ENCODE assay signal across 18 cellular contexts in the genomic region with DNA sequence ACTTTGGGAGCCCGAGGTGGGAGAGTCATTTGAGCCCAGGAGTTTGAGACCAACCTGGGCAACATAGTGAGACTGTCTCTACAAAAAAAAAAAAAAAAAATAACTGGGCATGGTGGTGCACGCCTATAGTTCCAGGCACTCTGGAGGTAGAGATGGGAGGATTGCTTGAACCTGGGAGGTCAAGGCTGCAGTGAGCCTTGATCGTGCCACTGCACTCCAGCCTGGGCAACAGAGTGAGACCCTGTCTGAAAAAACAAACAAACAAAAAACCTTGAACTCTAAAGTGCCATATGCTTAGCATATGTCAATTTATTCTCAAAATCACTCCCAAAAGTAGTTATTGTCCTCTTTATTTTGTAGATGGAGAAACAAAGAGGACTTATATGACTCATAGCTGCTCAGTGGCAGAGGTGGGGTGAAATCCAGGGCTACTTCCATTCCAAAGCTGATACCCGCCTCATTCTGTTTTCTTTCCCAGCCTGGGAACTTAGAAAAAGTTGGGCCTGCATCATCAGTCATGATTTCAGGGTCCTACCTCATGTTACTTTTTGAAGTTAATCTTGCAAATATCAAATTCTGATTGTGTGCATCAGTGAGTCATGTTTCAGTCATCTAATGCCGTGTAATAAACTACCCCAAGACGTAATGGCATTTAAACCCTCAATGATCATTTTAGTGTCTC. TPM values are rescaled to one million over a fixed set of nuclear protein-coding genes. Genes with fewer than 3 reads are reported as not detected.
DNase-seq lines count a peak whose midpoint lies in the region; ATAC-seq, FAIRE-seq and TF ChIP-seq lines count a peak whose summit lies in the region.
"Had no signal": no experiment of that assay in that cellular context is flagged by ENCODE, and none has a peak within 500 bp of the region (broad histone marks: within the 10 kb centered on the region; RNA-seq: fewer than 3 reads in every experiment).

No MANE protein-coding gene starts in this region.

- intact Hi-C loops in K562 (cut with micrococcal nuclease): no loop called here
- intact Hi-C loops in natural killer cell (cut with micrococcal nuclease): no loop called here

- H3K4me3 Mint-ChIP-seq in naive thymus-derived CD8-positive, alpha-beta T cell: no peak overlapping the region
- no peak overlapping the region for H3K4me3 Mint-ChIP-seq in natural killer cell
- H3K4me3 Mint-ChIP-seq: activated CD8-positive, alpha-beta T cell treated with anti-CD3 and anti-CD28 coated beads, Interleukin-2, amount 10 ng/mL, durations not matched to agents 7 days and 5 days; nephron had no signal

- no peaks in the 10 kb centered on the region for H3K27me3 Mint-ChIP-seq in naive thymus-derived CD8-positive, alpha-beta T cell
- H3K27me3 Mint-ChIP-seq in natural killer cell (ENCODE audit: low read depth in 2 of 2): no peaks in the 10 kb centered on the region

- no peaks in the 10 kb centered on the region for H4K20me1 ChIP-seq in K562 (replicated peaks; ENCODE audit: control insufficient read depth, insufficient read depth, low read length)

- H3K27me3 ChIP-seq in K562 (ENCODE audit: control insufficient read depth in 2 of 2, insufficient read depth in 2 of 2, low read length in 2 of 2): no peaks in the 10 kb centered on the region
- no peaks in the 10 kb centered on the region for H3K27me3 ChIP-seq in Peyer's patch
- H3K27me3 ChIP-seq: vagina had no signal

- H3K9me3 ChIP-seq in K562 (replicated peaks; ENCODE audit: control insufficient read depth, insufficient read depth, low read depth, low read length): no peaks in the 10 kb centered on the region
- H3K9me3 ChIP-seq in Peyer's patch: no peaks in the 10 kb centered on the region
- H3K9me3 ChIP-seq: vagina had no signal

- TF ChIP-seq CTCF in K562 (IDR thresholded peaks at IDR 0.05 in 2 of 3, conservative IDR thresholded peaks at IDR 0.05 in 1 of 3; ENCODE audit: insufficient read depth in 2 of 3, low read depth in 1 of 3, low read length in 3 of 3): no peak
- no peak for TF ChIP-seq CTCF in natural killer cell (IDR thresholded peaks at IDR 0.05)
- no peak for TF ChIP-seq CTCF in Peyer's patch (IDR thresholded peaks at IDR 0.05)

- H3K27ac ChIP-seq in K562 (ENCODE audit: extremely low read depth, low read depth, low read length) (no peak overlapping the region), Peyer's patch (no peak overlapping the region)
- H3K27ac ChIP-seq: vagina had no signal

- FAIRE-seq in K562 (lab: Jason Lieb, UNC): no peak

- H3K36me3 ChIP-seq in K562 (ENCODE audit: control insufficient read depth, insufficient read depth, low read length) (no peaks in the 10 kb centered on the region), Peyer's patch (peaks cover 0 to 39% (median 0%) of the 10 kb centered on the region in 3 donors)

- POLR2A ChIA-PET in K562 (lab: Yijun Ruan, JAX): no interaction called here
- POLR2A ChIA-PET in naive thymus-derived CD8-positive, alpha-beta T cell (lab: Charles Lee): no interaction called here

- peaks cover 4 to 22% (median 5%) of the 10 kb centered on the region in 4 donors for H3K4me1 Mint-ChIP-seq in naive thymus-derived CD8-positive, alpha-beta T cell
- H3K4me1 Mint-ChIP-seq in natural killer cell: peaks cover 0 to 4% of the 10 kb centered on the region in 2 donors
- H3K4me1 Mint-ChIP-seq: nephron had no signal

- no peak overlapping the region for H3K9ac ChIP-seq in K562 (ENCODE audit: insufficient read depth in 1 of 2, low read depth in 2 of 2, low read length in 2 of 2)

- no peak overlapping the region for H3K27ac Mint-ChIP-seq in naive thymus-derived CD8-positive, alpha-beta T cell
- H3K27ac Mint-ChIP-seq in natural killer cell: no peak overlapping the region
- H3K27ac Mint-ChIP-seq: activated CD8-positive, alpha-beta T cell treated with anti-CD3 and anti-CD28 coated beads, Interleukin-2, amount 10 ng/mL, durations not matched to agents 7 days and 5 days; nephron had no signal

- TF ChIP-seq POLR2A in K562 (conservative IDR thresholded peaks at IDR 0.05) (no peak), Peyer's patch (IDR thresholded peaks at IDR 0.05) (no peak)

- no peaks in the 10 kb centered on the region for H3K9me3 Mint-ChIP-seq in naive thymus-derived CD8-positive, alpha-beta T cell
- no peaks in the 10 kb centered on the region for H3K9me3 Mint-ChIP-seq in natural killer cell
- H3K9me3 Mint-ChIP-seq: nephron had no signal

- in situ Hi-C loops in K562 (cut with MboI): no loop called here

- 48% methylated on average over 6 of the region's 6 CpGs for WGBS in K562 (ENCODE audit: insufficient coverage, low coverage, missing lambda C conversion rate)

- no peak overlapping the region for H3K4me2 ChIP-seq in K562 (ENCODE audit: insufficient read depth, low read length)

- peaks cover 4 to 58% (median 9%) of the 10 kb centered on the region in 3 donors for H3K36me3 Mint-ChIP-seq in naive thymus-derived CD8-positive, alpha-beta T cell
- H3K36me3 Mint-ChIP-seq in natural killer cell: no peaks in the 10 kb centered on the region

- ATAC-seq in K562 (no peak), natural killer cell (no peak)
- no peak for ATAC-seq in naive thymus-derived CD8-positive, alpha-beta T cell
- ATAC-seq: activated CD8-positive, alpha-beta T cell treated with anti-CD3 and anti-CD28 coated beads, Interleukin-2, amount 10 ng/mL, durations not matched to agents 7 days and 5 days; Panc1 had no signal

- H3K4me3 ChIP-seq in K562: no peak overlapping the region
- H3K4me3 ChIP-seq in Peyer's patch: no peak overlapping the region
- H3K4me3 ChIP-seq: vagina had no signal

- no peaks in the 10 kb centered on the region; the same call in 2 of the 3 replicates for H3K79me2 ChIP-seq in K562 (ENCODE audit: control insufficient read depth, insufficient read depth, low read length)

- DNase-seq in AG20443 (ENCODE audit: low spot score) (peak; percentile 17), HT1080 (ENCODE audit: low read depth) (peak; percentile 28), K562 (ENCODE audit: extremely low read depth in 1 of 4, low spot score in 3 of 4) (no peak), hepatic stellate cell (ENCODE audit: low spot score) (peak; percentile 18), natural killer cell (no peak), NCI-H345 (lab: John Stamatoyannopoulos, UW) (no peak), Peyer's patch (no peak)
- no peak for DNase-seq in naive thymus-derived CD8-positive, alpha-beta T cell
- DNase-seq: activated CD8-positive, alpha-beta T cell treated with anti-CD3 and anti-CD28 coated beads, Interleukin-2, amount 10 ng/mL, durations not matched to agents 7 days and 5 days; aorta; DMS53; MV-4-11; NCI-H2081 treated with DMSO at 0.1 percent for 48 hours; stimulated activated CD4-positive, alpha-beta T cell treated with anti-CD3 and anti-CD28 coated beads, Interleukin-15, amount 100 ng/mL, for 24 hours; SW 1271 had no signal

- BruUV-seq in K562 (replicated peaks; lab: Mats Ljungman, UMichigan): no TSS peak

- CTCF ChIA-PET in K562 (lab: Yijun Ruan, JAX; ENCODE audit: low intra/inter-chr PET ratio): no interaction called here

- TF ChIP-seq EP300 in K562 (IDR thresholded peaks at IDR 0.05; ENCODE audit: low read length): no peak

- no peaks in the 10 kb centered on the region for H3K9me1 ChIP-seq in K562 (ENCODE audit: control insufficient read depth, insufficient read depth, low read length)

- TF ChIP-seq RAD21 in K562 (CRISPR knock-in tag; conservative IDR thresholded peaks at IDR 0.05 in 1 of 2, IDR thresholded peaks at IDR 0.05 in 1 of 2): no peak

- H2AFZ ChIP-seq in K562 (ENCODE audit: low read depth, low read length): no peak overlapping the region

- H3K4me1 ChIP-seq in K562 (replicated peaks in 1 of 2; ENCODE audit: control insufficient read depth in 2 of 2, insufficient read depth in 2 of 2, low read length in 2 of 2) (no peaks in the 10 kb centered on the region; a peak in 1 of 5 replicates), Peyer's patch (no peaks in the 10 kb centered on the region)
- H3K4me1 ChIP-seq: vagina had no signal

RNA-seq across cellular contexts. Expression of gene DHTKD1, which starts 13.3 kb away (rescaled TPM):
- total RNA-seq in HT1080 (2014; rRNA removed; shearing (Covaris generic)): 7.8 and 8.2 TPM in 2 replicates
- 6.4 and 11.2 TPM in 2 replicates for polyA plus RNA-seq in HT1080 (2015; cell fraction: cytosol; rRNA removed)
- polyA plus RNA-seq in HT1080 (2015; cell fraction: nucleus; rRNA removed): 10.9 and 14.3 TPM in 2 replicates
- total RNA-seq in K562 (2011; cell fraction: chromatin; rRNA removed; ENCODE audit: low replicate concordance): 53.9 and 59.3 TPM in 2 replicates
- 34.9 and 37.9 TPM in 2 replicates for total RNA-seq in K562 (2011; cell fraction: nucleolus; rRNA removed)
- total RNA-seq in K562 (2011; cell fraction: nucleoplasm; rRNA removed): 19.8 and 21.9 TPM in 2 replicates
- total RNA-seq in K562 (2014; rRNA removed) (4.8 and 7.1 TPM in 2 replicates), K562 (2014; rRNA removed; fragmentation: Illumina TruSeq; extraction: Trizol) (6.8 and 8.4 TPM in 2 replicates), K562 (2015; rRNA removed; fragmentation: Illumina TruSeq; extraction: Trizol) (5.3 and 6.1 TPM in 2 replicates), K562 (2021) (9.3 and 11.3 TPM in 2 replicates), natural killer cell (10 to 100 TPM; 14.4 to 17.3 (median 14.8) TPM), Peyer's patch (10 to 100 TPM; 18.4 to 32.1 (median 24.2) TPM)
- polyA plus RNA-seq in K562 (2011; rRNA removed) (19.7 and 20.2 TPM in 2 replicates), K562 (2014; fragmentation: Illumina TruSeq; extraction: Trizol) (10.0 TPM in 2 replicates), K562 (2014; fragmentation: Nextera tagmentation; extraction: Ambion mirVana) (1 to 10 TPM; 3.1 to 3.3 TPM), K562 (2014; rRNA removed) (7.6 and 9.1 TPM in 2 replicates)
- polyA plus RNA-seq in K562 (2011; cell fraction: cytosol; rRNA removed): 16.9 and 35.7 TPM in 2 replicates
- polyA plus RNA-seq in K562 (2011; cell fraction: nucleus; rRNA removed): 15.8 and 16.6 TPM in 2 replicates
- 5.5 and 8.5 TPM in 2 replicates for polyA plus RNA-seq in K562 (2012)
- 45.7 and 73.0 TPM in 2 replicates for polyA minus RNA-seq in K562 (2011; rRNA and poly(A)+ RNA removed)
- polyA minus RNA-seq in K562 (2011; cell fraction: cytosol; rRNA and poly(A)+ RNA removed): 30.4 and 38.1 TPM in 2 replicates
- 14.7 and 35.8 TPM in 2 replicates for polyA minus RNA-seq in K562 (2011; cell fraction: nucleus; rRNA and poly(A)+ RNA removed)
- total RNA-seq in naive thymus-derived CD8-positive, alpha-beta T cell: 10 to 100 TPM; 15.2 to 18.2 TPM
- 1 to 10 TPM; 5.4 to 8.0 (median 6.6) TPM for polyA plus RNA-seq in naive thymus-derived CD8-positive, alpha-beta T cell

RNA-seq across cellular contexts. Expression of gene UPF2, which starts 39.4 kb away (rescaled TPM):
- 13.9 and 15.9 TPM in 2 replicates for total RNA-seq in HT1080 (2014; rRNA removed; shearing (Covaris generic))
- polyA plus RNA-seq in HT1080 (2015; cell fraction: cytosol; rRNA removed): 10.5 and 13.6 TPM in 2 replicates
- polyA plus RNA-seq in HT1080 (2015; cell fraction: nucleus; rRNA removed): 17.6 and 19.2 TPM in 2 replicates
- total RNA-seq in K562 (2011; cell fraction: chromatin; rRNA removed; ENCODE audit: low replicate concordance): 10.8 and 56.6 TPM in 2 replicates
- total RNA-seq in K562 (2011; cell fraction: nucleolus; rRNA removed): 6.5 and 9.1 TPM in 2 replicates
- 12.4 and 15.1 TPM in 2 replicates for total RNA-seq in K562 (2011; cell fraction: nucleoplasm; rRNA removed)
- total RNA-seq in K562 (2014; rRNA removed): 18.8 and 18.9 TPM in 2 replicates
- 35.3 and 41.9 TPM in 2 replicates for total RNA-seq in K562 (2014; rRNA removed; fragmentation: Illumina TruSeq; extraction: Trizol)
- 33.1 and 35.8 TPM in 2 replicates for total RNA-seq in K562 (2015; rRNA removed; fragmentation: Illumina TruSeq; extraction: Trizol)
- 20.9 and 21.2 TPM in 2 replicates for total RNA-seq in K562 (2021)
- polyA plus RNA-seq in K562 (2011; rRNA removed): 18.9 and 27.2 TPM in 2 replicates
- polyA plus RNA-seq in K562 (2011; cell fraction: cytosol; rRNA removed): 4.6 and 8.1 TPM in 2 replicates
- polyA plus RNA-seq in K562 (2011; cell fraction: nucleus; rRNA removed): 8.0 and 9.4 TPM in 2 replicates
- 13.3 and 21.1 TPM in 2 replicates for polyA plus RNA-seq in K562 (2012)
- polyA plus RNA-seq in K562 (2014; fragmentation: Illumina TruSeq; extraction: Trizol): 29.1 and 37.7 TPM in 2 replicates
- 10 to 100 TPM; 13.9 to 17.3 TPM for polyA plus RNA-seq in K562 (2014; fragmentation: Nextera tagmentation; extraction: Ambion mirVana)
- 22.4 and 23.7 TPM in 2 replicates for polyA plus RNA-seq in K562 (2014; rRNA removed)
- 43.1 and 43.5 TPM in 2 replicates for polyA minus RNA-seq in K562 (2011; rRNA and poly(A)+ RNA removed)
- 10.0 and 15.4 TPM in 2 replicates for polyA minus RNA-seq in K562 (2011; cell fraction: cytosol; rRNA and poly(A)+ RNA removed)
- polyA minus RNA-seq in K562 (2011; cell fraction: nucleus; rRNA and poly(A)+ RNA removed): 9.0 and 18.8 TPM in 2 replicates
- total RNA-seq in naive thymus-derived CD8-positive, alpha-beta T cell: 10 to 100 TPM; 37.3 to 37.4 TPM
- polyA plus RNA-seq in naive thymus-derived CD8-positive, alpha-beta T cell: 10 to 100 TPM; 10.9 to 14.4 (median 12.3) TPM
- total RNA-seq in natural killer cell: 10 to 100 TPM; 29.3 to 33.2 (median 30.1) TPM
- total RNA-seq in Peyer's patch: 10 to 100 TPM; 12.6 to 56.1 (median 21.0) TPM

RNA-seq across cellular contexts. Expression of gene SEC61A2, which starts 47.5 kb away (rescaled TPM):
- total RNA-seq in HT1080 (2014; rRNA removed; shearing (Covaris generic)): 2.9 and 4.9 TPM in 2 replicates
- polyA plus RNA-seq in HT1080 (2015; cell fraction: cytosol; rRNA removed): 8.4 and 8.9 TPM in 2 replicates
- 19.8 and 22.2 TPM in 2 replicates for polyA plus RNA-seq in HT1080 (2015; cell fraction: nucleus; rRNA removed)
- total RNA-seq in K562 (2011; cell fraction: chromatin; rRNA removed; ENCODE audit: low replicate concordance): 23.6 and 39.3 TPM in 2 replicates
- total RNA-seq in K562 (2011; cell fraction: nucleolus; rRNA removed): 11.4 and 18.0 TPM in 2 replicates
- total RNA-seq in K562 (2011; cell fraction: nucleoplasm; rRNA removed): 19.7 and 27.5 TPM in 2 replicates
- total RNA-seq in K562 (2014; rRNA removed) (1.8 TPM in 2 replicates), K562 (2014; rRNA removed; fragmentation: Illumina TruSeq; extraction: Trizol) (3.3 and 3.6 TPM in 2 replicates), K562 (2015; rRNA removed; fragmentation: Illumina TruSeq; extraction: Trizol) (3.1 and 6.2 TPM in 2 replicates), K562 (2021) (4.1 and 4.6 TPM in 2 replicates), natural killer cell (10 to 100 TPM; 16.6 to 22.2 (median 17.4) TPM), Peyer's patch (1 to 10 TPM; 1.4 to 8.3 (median 5.2) TPM)
- polyA plus RNA-seq in K562 (2011; rRNA removed) (9.7 and 10.2 TPM in 2 replicates), K562 (2014; fragmentation: Illumina TruSeq; extraction: Trizol) (3.7 and 3.9 TPM in 2 replicates), K562 (2014; fragmentation: Nextera tagmentation; extraction: Ambion mirVana) (1 to 10 TPM; 1.2 to 1.4 TPM), K562 (2014; rRNA removed) (4.0 and 4.9 TPM in 2 replicates)
- polyA plus RNA-seq in K562 (2011; cell fraction: cytosol; rRNA removed): 3.3 and 8.2 TPM in 2 replicates
- 16.8 and 18.9 TPM in 2 replicates for polyA plus RNA-seq in K562 (2011; cell fraction: nucleus; rRNA removed)
- polyA plus RNA-seq in K562 (2012): 2.8 and 4.3 TPM in 2 replicates
- polyA minus RNA-seq in K562 (2011; rRNA and poly(A)+ RNA removed): 7.4 and 11.9 TPM in 2 replicates
- 3.2 and 4.8 TPM in 2 replicates for polyA minus RNA-seq in K562 (2011; cell fraction: cytosol; rRNA and poly(A)+ RNA removed)
- polyA minus RNA-seq in K562 (2011; cell fraction: nucleus; rRNA and poly(A)+ RNA removed): 6.6 and 7.2 TPM in 2 replicates
- 10 to 100 TPM; 14.0 to 15.6 TPM for total RNA-seq in naive thymus-derived CD8-positive, alpha-beta T cell
- 1 to 10 TPM; 1.9 to 4.2 (median 2.4) TPM for polyA plus RNA-seq in naive thymus-derived CD8-positive, alpha-beta T cell

Comparison
In these comparisons a context has a peak if more than half of its experiments do, and no peak if none do; other contexts are left out.
1. DNase-seq: peak in AG20443 (single experiment), HT1080 (single experiment) and hepatic stellate cell (single experiment); none in K562 (0 of 4), naive thymus-derived CD8-positive, alpha-beta T cell (0 of 10), natural killer cell (single experiment), NCI-H345 (single experiment) and Peyer's patch (0 of 3).